In the genomic region with DNA sequence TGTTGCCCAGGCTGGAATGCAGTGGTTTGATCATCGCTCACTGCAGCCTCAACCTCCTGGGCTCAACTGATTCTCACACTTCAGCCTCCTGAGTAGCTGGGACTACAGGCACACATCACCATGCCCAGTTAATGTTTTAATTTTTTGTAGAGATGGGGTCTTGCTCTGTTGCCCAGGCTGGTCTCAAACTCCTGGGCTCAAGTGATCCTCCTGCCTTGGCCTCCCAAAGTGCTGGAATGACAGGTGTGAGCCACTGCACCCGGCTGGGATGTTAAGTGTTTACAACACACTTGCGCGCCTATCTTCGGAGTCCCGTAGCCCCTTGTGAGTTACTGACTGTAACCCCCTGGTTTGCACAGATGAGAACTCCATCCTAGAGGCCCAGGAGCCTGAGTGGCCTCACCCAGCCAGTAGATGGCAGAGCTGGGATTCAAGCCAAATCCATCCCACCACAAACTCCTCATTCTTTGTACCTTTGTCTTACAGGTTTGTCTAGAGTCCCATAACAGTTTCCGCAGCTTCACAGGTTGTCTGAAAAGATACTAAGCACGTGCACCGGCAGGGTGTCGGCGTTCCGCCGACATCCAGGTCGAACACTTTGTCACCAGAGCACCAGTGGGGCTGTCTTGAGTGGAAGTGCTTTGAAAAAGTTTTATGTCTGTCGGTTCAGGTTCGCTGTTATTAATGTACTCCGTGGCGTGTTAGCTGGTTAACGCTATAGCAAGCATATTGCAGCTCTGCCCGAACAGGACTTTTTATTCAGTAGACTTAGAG, we compare ENCODE assay signal across 11 cellular contexts. TPM values are rescaled to one million over a fixed set of nuclear protein-coding genes. Genes with fewer than 3 reads are reported as not detected.
DNase-seq lines count a peak whose midpoint lies in the region; ATAC-seq and TF ChIP-seq lines count a peak whose summit lies in the region.
"Had no signal": no experiment of that assay in that cellular context is flagged by ENCODE, and none has a peak within 500 bp of the region (broad histone marks: within the 10 kb centered on the region; RNA-seq: fewer than 3 reads in every experiment).

No MANE protein-coding gene starts in this region.

- no CpG with 5 or more reads among the region's 20 CpGs for WGBS in neuronal stem cell (ENCODE audit: extremely low coverage in 2 of 2, insufficient read length in 2 of 2, insufficient replicate concordance in 1 of 2), 2 donors

- H2BK12ac ChIP-seq in neuronal stem cell (ENCODE audit: low read length): no peak overlapping the region

- H2AK5ac ChIP-seq in neuronal stem cell (ENCODE audit: low read depth, low read length): no peak overlapping the region

- no peak overlapping the region for H3K9ac ChIP-seq in DND-41 (ENCODE audit: low read depth, low read length)
- H3K9ac ChIP-seq in neuronal stem cell (ENCODE audit: low read depth, low read length, poor library complexity): no peak overlapping the region

- no peak overlapping the region for H3K4me3 ChIP-seq in DND-41 (ENCODE audit: low read depth in 1 of 2, low read length in 2 of 2)
- no peak overlapping the region for H3K4me3 ChIP-seq in neuronal stem cell (ENCODE audit: low read length in 2 of 2)
- H3K4me3 ChIP-seq: thoracic aorta had no signal

- H4K20me1 ChIP-seq in DND-41 (ENCODE audit: insufficient read depth, low read length): no peaks in the 10 kb centered on the region

- H4K91ac ChIP-seq in neuronal stem cell (ENCODE audit: low read depth, low read length, poor library complexity): no peak overlapping the region

- no peak overlapping the region for H2BK15ac ChIP-seq in neuronal stem cell (ENCODE audit: low read length)

- H3K36me3 ChIP-seq in DND-41 (ENCODE audit: insufficient read depth, low read length) (no peaks in the 10 kb centered on the region), neuronal stem cell (replicated peaks in 1 of 2; ENCODE audit: control insufficient read depth in 2 of 2, insufficient read depth in 2 of 2, low read length in 2 of 2) (no peaks in the 10 kb centered on the region)
- H3K36me3 ChIP-seq: thoracic aorta had no signal

- H3K4ac ChIP-seq in neuronal stem cell (ENCODE audit: low read length): no peak overlapping the region

- no peaks in the 10 kb centered on the region for H3K9me3 ChIP-seq in DND-41 (ENCODE audit: insufficient read depth, low read length, severe bottlenecking)
- H3K9me3 ChIP-seq in neuronal stem cell (replicated peaks in 1 of 2; ENCODE audit: control insufficient read depth in 2 of 2, insufficient read depth in 1 of 2, low read depth in 1 of 2, low read length in 2 of 2): peaks cover 0 to 2% of the 10 kb centered on the region in 2 donors
- H3K9me3 ChIP-seq: thoracic aorta had no signal

- H3K4me1 Mint-ChIP-seq in memory B cell: peaks cover 17% of the 10 kb centered on the region
- H3K4me1 Mint-ChIP-seq: activated CD4-positive, alpha-beta T cell treated with anti-CD3 and anti-CD28 coated beads, Interleukin-2, amount 10 ng/mL, durations not matched to agents 24 days and 14 days had no signal

- no peak overlapping the region for H3K23ac ChIP-seq in neuronal stem cell (ENCODE audit: low read depth, low read length, poor library complexity)

- no peaks in the 10 kb centered on the region for H3K79me1 ChIP-seq in neuronal stem cell (ENCODE audit: low read depth, low read length)

- peak; percentile 53; the same call in 2 of the 3 replicates for ATAC-seq in DND-41 (ENCODE audit: insufficient read depth, low read depth)
- ATAC-seq in SK-N-SH treated with all-trans-retinoic acid at 6 μM for 48 hours: peak; percentile 40; the same call in 1 of the 3 replicates
- ATAC-seq in memory B cell (ENCODE audit: low read depth): peak; percentile 74

- DNase-seq in DND-41 (peak; percentile 18), GM20000 (ENCODE audit: low spot score) (peak; percentile 62), memory B cell (ENCODE audit: low spot score in 2 of 2) (no peak), dedifferentiated amniotic fluid mesenchymal stem cell (ENCODE audit: extremely low spot score) (no peak), neuronal stem cell (ENCODE audit: low spot score) (no peak), NCI-H1694 treated with DMSO at 0.1 percent for 48 hours (lab: John Stamatoyannopoulos, UW) (no peak), NCI-H1436 (lab: John Stamatoyannopoulos, UW) (no peak)
- DNase-seq: activated CD4-positive, alpha-beta T cell treated with anti-CD3 and anti-CD28 coated beads, Interleukin-2, amount 10 ng/mL, durations not matched to agents 24 days and 14 days; NCI-H2081 treated with DMSO at 0.1 percent for 48 hours had no signal

- H3K27me3 ChIP-seq in DND-41 (ENCODE audit: insufficient read depth, low read length, poor library complexity): no peaks in the 10 kb centered on the region
- peaks cover 0 to 10% (median 0%) of the 10 kb centered on the region in 3 experiments for H3K27me3 ChIP-seq in neuronal stem cell (ENCODE audit: control insufficient read depth in 3 of 3, insufficient read depth in 3 of 3, low read depth in 1 of 3, low read length in 3 of 3)

- H2AFZ ChIP-seq in DND-41 (ENCODE audit: low read depth, low read length): no peak overlapping the region
- H2AFZ ChIP-seq in neuronal stem cell (ENCODE audit: low read length): no peak overlapping the region

- no peaks in the 10 kb centered on the region for H3K36me3 Mint-ChIP-seq in memory B cell

- no peaks in the 10 kb centered on the region for H3K9me3 Mint-ChIP-seq in memory B cell
- H3K9me3 Mint-ChIP-seq: activated CD4-positive, alpha-beta T cell treated with anti-CD3 and anti-CD28 coated beads, Interleukin-2, amount 10 ng/mL, durations not matched to agents 24 days and 14 days had no signal

- TF ChIP-seq CTCF in DND-41 (IDR thresholded peaks at IDR 0.05; ENCODE audit: borderline replicate concordance, extremely low read depth, low read length, poor library complexity, severe bottlenecking) (peak; percentile 60), GM20000 (IDR thresholded peaks at IDR 0.05; ENCODE audit: extremely low read depth, missing control alignments) (peak; percentile 16)

- no peak overlapping the region for H3K4me3 Mint-ChIP-seq in memory B cell
- H3K4me3 Mint-ChIP-seq: activated CD4-positive, alpha-beta T cell treated with anti-CD3 and anti-CD28 coated beads, Interleukin-2, amount 10 ng/mL, durations not matched to agents 24 days and 14 days had no signal

- H3K4me2 ChIP-seq in DND-41 (ENCODE audit: insufficient read depth, low read length) (no peak overlapping the region), neuronal stem cell (ENCODE audit: insufficient read depth, low read length, poor library complexity, severe bottlenecking) (no peak overlapping the region)

- H2BK120ac ChIP-seq in neuronal stem cell (ENCODE audit: low read depth, low read length): no peak overlapping the region

- H3K14ac ChIP-seq in neuronal stem cell (ENCODE audit: low read length): no peak overlapping the region

- no peak overlapping the region for H3K27ac Mint-ChIP-seq in memory B cell
- H3K27ac Mint-ChIP-seq: activated CD4-positive, alpha-beta T cell treated with anti-CD3 and anti-CD28 coated beads, Interleukin-2, amount 10 ng/mL, durations not matched to agents 24 days and 14 days had no signal

- no peak overlapping the region for H2BK5ac ChIP-seq in neuronal stem cell (ENCODE audit: low read length)

- H3K18ac ChIP-seq in neuronal stem cell (ENCODE audit: low read length): no peak overlapping the region

- no peaks in the 10 kb centered on the region for H3K27me3 Mint-ChIP-seq in memory B cell
- H3K27me3 Mint-ChIP-seq: activated CD4-positive, alpha-beta T cell treated with anti-CD3 and anti-CD28 coated beads, Interleukin-2, amount 10 ng/mL, durations not matched to agents 24 days and 14 days had no signal

- H3K79me2 ChIP-seq in DND-41 (ENCODE audit: insufficient read depth, low read length): no peaks in the 10 kb centered on the region

- H3K4me1 ChIP-seq in DND-41 (ENCODE audit: insufficient read depth, low read length) (no peaks in the 10 kb centered on the region), neuronal stem cell (ENCODE audit: control insufficient read depth in 2 of 2, insufficient read depth in 1 of 2, low read depth in 1 of 2, low read length in 2 of 2) (peaks cover 3 to 4% of the 10 kb centered on the region in 2 donors)

- H4K8ac ChIP-seq in neuronal stem cell (ENCODE audit: low read depth, low read length): no peak overlapping the region

- H3K27ac ChIP-seq in DND-41 (ENCODE audit: low read length): no peak overlapping the region
- H3K27ac ChIP-seq in neuronal stem cell (replicated peaks; ENCODE audit: low read length): no peak overlapping the region
- H3K27ac ChIP-seq: thoracic aorta had no signal

TF ChIP-seq in SK-N-SH treated with all-trans-retinoic acid at 6 μM for 48 hours, 23 proteins besides CTCF, POLR2A, EP300 and RAD21 (continues in another document):
- TF ChIP-seq, protein P1, sequence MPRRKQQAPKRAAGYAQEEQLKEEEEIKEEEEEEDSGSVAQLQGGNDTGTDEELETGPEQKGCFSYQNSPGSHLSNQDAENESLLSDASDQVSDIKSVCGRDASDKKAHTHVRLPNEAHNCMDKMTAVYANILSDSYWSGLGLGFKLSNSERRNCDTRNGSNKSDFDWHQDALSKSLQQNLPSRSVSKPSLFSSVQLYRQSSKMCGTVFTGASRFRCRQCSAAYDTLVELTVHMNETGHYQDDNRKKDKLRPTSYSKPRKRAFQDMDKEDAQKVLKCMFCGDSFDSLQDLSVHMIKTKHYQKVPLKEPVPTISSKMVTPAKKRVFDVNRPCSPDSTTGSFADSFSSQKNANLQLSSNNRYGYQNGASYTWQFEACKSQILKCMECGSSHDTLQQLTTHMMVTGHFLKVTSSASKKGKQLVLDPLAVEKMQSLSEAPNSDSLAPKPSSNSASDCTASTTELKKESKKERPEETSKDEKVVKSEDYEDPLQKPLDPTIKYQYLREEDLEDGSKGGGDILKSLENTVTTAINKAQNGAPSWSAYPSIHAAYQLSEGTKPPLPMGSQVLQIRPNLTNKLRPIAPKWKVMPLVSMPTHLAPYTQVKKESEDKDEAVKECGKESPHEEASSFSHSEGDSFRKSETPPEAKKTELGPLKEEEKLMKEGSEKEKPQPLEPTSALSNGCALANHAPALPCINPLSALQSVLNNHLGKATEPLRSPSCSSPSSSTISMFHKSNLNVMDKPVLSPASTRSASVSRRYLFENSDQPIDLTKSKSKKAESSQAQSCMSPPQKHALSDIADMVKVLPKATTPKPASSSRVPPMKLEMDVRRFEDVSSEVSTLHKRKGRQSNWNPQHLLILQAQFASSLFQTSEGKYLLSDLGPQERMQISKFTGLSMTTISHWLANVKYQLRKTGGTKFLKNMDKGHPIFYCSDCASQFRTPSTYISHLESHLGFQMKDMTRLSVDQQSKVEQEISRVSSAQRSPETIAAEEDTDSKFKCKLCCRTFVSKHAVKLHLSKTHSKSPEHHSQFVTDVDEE (CRISPR knock-in tag; IDR thresholded peaks at IDR 0.05): no peak

RNA-seq across cellular contexts. Expression of a gene that starts 14.7 kb away (rescaled TPM):
- polyA plus RNA-seq in neuronal stem cell (2013, experiment 1 of 2): not detected
- not detected for polyA plus RNA-seq in neuronal stem cell (2013, experiment 2 of 2)

RNA-seq across cellular contexts. Expression of a gene that starts 22.3 kb away (rescaled TPM):
- polyA plus RNA-seq in neuronal stem cell (2013, experiment 1 of 2): not detected
- 0.04 TPM for polyA plus RNA-seq in neuronal stem cell (2013, experiment 2 of 2)

RNA-seq across cellular contexts. Expression of a gene that starts 24.3 kb away (rescaled TPM):
- polyA plus RNA-seq in neuronal stem cell (2013, experiment 1 of 2): not detected
- 0.01 TPM for polyA plus RNA-seq in neuronal stem cell (2013, experiment 2 of 2)

RNA-seq across cellular contexts. Expression of a gene that starts 37.9 kb away (rescaled TPM):
- 132 TPM for polyA plus RNA-seq in neuronal stem cell (2013, experiment 1 of 2)
- polyA plus RNA-seq in neuronal stem cell (2013, experiment 2 of 2): 132 TPM

RNA-seq across cellular contexts. Expression of a gene that starts 41.0 kb away (rescaled TPM):
- polyA plus RNA-seq in neuronal stem cell (2013, experiment 1 of 2): not detected
- not detected for polyA plus RNA-seq in neuronal stem cell (2013, experiment 2 of 2)

Comparison
In these comparisons a context has a peak if more than half of its experiments do, and no peak if none do; other contexts are left out.
1. DNase-seq: peak in DND-41 (single experiment) and GM20000 (single experiment); none in memory B cell (0 of 2), dedifferentiated amniotic fluid mesenchymal stem cell (single experiment), neuronal stem cell (single experiment), NCI-H1694 treated with DMSO at 0.1 percent for 48 hours (single experiment) and NCI-H1436 (single experiment).
2. Peak in every context shown above with its lines, with median percentiles within 50 percentile points of each other: ATAC-seq.